Comparison of ENCODE assay signal across 31 cellular contexts in genomic region chr7:118330373-118330772, GRCh38.
DNase-seq lines count a peak whose midpoint lies in the region; ATAC-seq, FAIRE-seq and TF ChIP-seq lines count a peak whose summit lies in the region.
"Had no signal": no experiment of that assay in that cellular context is flagged by ENCODE, and none has a peak within 500 bp of the region (broad histone marks: within the 10 kb centered on the region; RNA-seq: fewer than 3 reads in every experiment).

No MANE protein-coding gene starts in this region.

- TF ChIP-seq RAD21 in GM12878 (IDR thresholded peaks at IDR 0.05; ENCODE audit: insufficient read depth, low read depth, low read length), result no peak

- H3K9ac ChIP-seq in GM12878 (ENCODE audit: control insufficient read depth, insufficient read depth, low read length), result no peak overlapping the region

- CTCF ChIA-PET in GM12878 (lab: Yijun Ruan, JAX), result no interaction called here
- CTCF ChIA-PET in CD8-positive, alpha-beta T cell (lab: Charles Lee), result no interaction called here

- ATAC-seq in GM18520 (IDR thresholded peaks at IDR 0.05; ENCODE audit: unreplicated experiment), result peak; percentile 53
- peak; percentile 52; the same call in 2 of the 3 replicates for ATAC-seq in GM12878
- no peak for ATAC-seq in CD8-positive, alpha-beta T cell
- ATAC-seq: heart right ventricle; lower lobe of right lung; naive thymus-derived CD8-positive, alpha-beta T cell; right lobe of liver had no signal

- TF ChIP-seq EP300 in GM12878 (IDR thresholded peaks at IDR 0.05; ENCODE audit: borderline replicate concordance in 1 of 2, control insufficient read depth in 1 of 2, low read depth in 2 of 2, low read length in 2 of 2), result no peak

- intact Hi-C loops in GM12878 (cut with micrococcal nuclease; ENCODE audit: unreplicated experiment), result no loop called here
- intact Hi-C loops in CD8-positive, alpha-beta T cell (cut with DNase I, micrococcal nuclease), result no loop called here

- no peaks in the 10 kb centered on the region for H3K9me3 ChIP-seq in GM12878 (replicated peaks; ENCODE audit: control insufficient read depth, insufficient read depth, low read length)
- no peaks in the 10 kb centered on the region for H3K9me3 ChIP-seq in CD8-positive, alpha-beta T cell (ENCODE audit: low read length)
- H3K9me3 ChIP-seq: ascending aorta, BE2C, heart right ventricle, lower lobe of right lung, right lobe of liver, stomach had no signal

- H3K36me3 ChIP-seq in GM12878 (ENCODE audit: control insufficient read depth in 2 of 2, insufficient read depth in 2 of 2, low read length in 1 of 2), result no peaks in the 10 kb centered on the region
- H3K36me3 ChIP-seq in CD8-positive, alpha-beta T cell (ENCODE audit: insufficient read depth, low read length), result no peaks in the 10 kb centered on the region
- H3K36me3 ChIP-seq: ascending aorta, BE2C, heart right ventricle, lower lobe of right lung, right lobe of liver, stomach had no signal

- 9% methylated on average over 2 of the region's 2 CpGs for WGBS in GM12878 (ENCODE audit: insufficient coverage, insufficient replicate concordance, low lambda C conversion rate, missing lambda C conversion rate)

- H3K4me2 ChIP-seq in GM12878 (ENCODE audit: control insufficient read depth, insufficient read depth), result no peak overlapping the region

- H3K27me3 ChIP-seq in GM12878 (replicated peaks in 1 of 2; ENCODE audit: control insufficient read depth in 2 of 2, insufficient read depth in 2 of 2, low read length in 1 of 2), result no peaks in the 10 kb centered on the region
- no peaks in the 10 kb centered on the region for H3K27me3 ChIP-seq in CD8-positive, alpha-beta T cell (ENCODE audit: insufficient read depth, low read length)
- H3K27me3 ChIP-seq: ascending aorta, BE2C, right lobe of liver, stomach had no signal

- peak overlapping the region; percentile 0 for H3K27ac Mint-ChIP-seq in mesothelial cell of epicardium
- no peak overlapping the region for H3K27ac Mint-ChIP-seq in CD8-positive, alpha-beta T cell
- H3K27ac Mint-ChIP-seq: activated T-cell treated with anti-CD3 and anti-CD28 coated beads, Interleukin-2, amount 50 U/mL, for 24 hours; CD8-positive, alpha-beta memory T cell; naive thymus-derived CD8-positive, alpha-beta T cell had no signal

- DNase-seq in HPDE6-E6E7 (ENCODE audit: extremely low spot score) (peak; percentile 36), GM12878 (ENCODE audit: low read depth, low spot score) (no peak), mesothelial cell of epicardium (ENCODE audit: low spot score in 2 of 2, unreplicated experiment in 2 of 2) (no peak), NCI-H524 treated with DMSO at 0.1 percent for 48 hours (lab: John Stamatoyannopoulos, UW) (no peak), NCI-H1092 (lab: John Stamatoyannopoulos, UW) (no peak)
- no peak for DNase-seq in CD8-positive, alpha-beta T cell
- DNase-seq: activated CD4-positive, alpha-beta T cell treated with anti-CD3 and anti-CD28 coated beads, Interleukin-2, amount 50 U/mL, for 1 hour; activated CD4-positive, CD25-positive, alpha-beta regulatory T cell; activated gamma-delta T cell treated with Interleukin-2 at 50 U/mL for 16 hours; activated T-cell treated with anti-CD3 and anti-CD28 coated beads, Interleukin-2, amount 50 U/mL, for 24 hours; BE2C; caudate nucleus; CD8-positive, alpha-beta memory T cell; DMS 273 treated with DMSO at 0.1 percent for 48 hours; HCEC 1CT; heart right ventricle; IMR-90; kidney; lower lobe of right lung; naive thymus-derived CD8-positive, alpha-beta T cell; NCI-H1105 treated with DMSO at 0.1 percent for 48 hours; NCI-H2029; NCI-H345; right lobe of liver; RPMI8226; stimulated activated CD4-positive, alpha-beta T cell treated with anti-CD3 and anti-CD28 coated beads, Interleukin-12 subunit alpha, Interleukin-12 subunit beta, amount 100 ng/mL, for 4 hours; stimulated activated CD4-positive, alpha-beta T cell treated with anti-CD3 and anti-CD28 coated beads, Interleukin-2, amount 100 ng/mL, for 48 hours; stomach; T-helper 1 cell had no signal

- in situ Hi-C loops in GM12878 (cut with MboI), result no loop called here

- RAD21 ChIA-PET in GM12878 (lab: Charles Lee; ENCODE audit: unreplicated experiment), result no interaction called here

- no peak for TF ChIP-seq POLR2A in GM12878 (IDR thresholded peaks at IDR 0.05; ENCODE audit: low read depth, low read length)

- POLR2A ChIA-PET in GM12878 (lab: Charles Lee), result no interaction called here
- POLR2A ChIA-PET in CD8-positive, alpha-beta T cell (lab: Charles Lee), result no interaction called here

- no peak overlapping the region for H2AFZ ChIP-seq in GM12878 (ENCODE audit: control insufficient read depth, low read depth, low read length)

- H3K36me3 Mint-ChIP-seq in mesothelial cell of epicardium, result no peaks in the 10 kb centered on the region
- H3K36me3 Mint-ChIP-seq in CD8-positive, alpha-beta T cell, result no peaks in the 10 kb centered on the region
- H3K36me3 Mint-ChIP-seq: CD8-positive, alpha-beta memory T cell; naive thymus-derived CD8-positive, alpha-beta T cell had no signal

- no peaks in the 10 kb centered on the region for H3K27me3 Mint-ChIP-seq in mesothelial cell of epicardium (ENCODE audit: low read depth)
- H3K27me3 Mint-ChIP-seq in CD8-positive, alpha-beta T cell (ENCODE audit: low read depth), result peaks cover 2% of the 10 kb centered on the region

- no peak overlapping the region for H3K4me3 Mint-ChIP-seq in mesothelial cell of epicardium
- H3K4me3 Mint-ChIP-seq in CD8-positive, alpha-beta T cell, result no peak overlapping the region
- H3K4me3 Mint-ChIP-seq: activated T-cell treated with anti-CD3 and anti-CD28 coated beads, Interleukin-2, amount 50 U/mL, for 24 hours; CD8-positive, alpha-beta memory T cell; naive thymus-derived CD8-positive, alpha-beta T cell had no signal

- H3K4me3 ChIP-seq in GM12878, result no peak overlapping the region
- no peak overlapping the region for H3K4me3 ChIP-seq in CD8-positive, alpha-beta T cell (ENCODE audit: low read depth, low read length)
- H3K4me3 ChIP-seq: ascending aorta, heart right ventricle, lower lobe of right lung, right lobe of liver, stomach had no signal

- no peak overlapping the region for H3K27ac ChIP-seq in GM12878 (ENCODE audit: control insufficient read depth, insufficient read depth)
- H3K27ac ChIP-seq in CD8-positive, alpha-beta T cell (ENCODE audit: low read depth, low read length), result no peak overlapping the region
- H3K27ac ChIP-seq: ascending aorta, heart right ventricle, lower lobe of right lung, right lobe of liver, stomach had no signal

- no peak for TF ChIP-seq CTCF in GM12878 (IDR thresholded peaks at IDR 0.05 in 2 of 3, conservative IDR thresholded peaks at IDR 0.05 in 1 of 3; ENCODE audit: control insufficient read depth in 2 of 3, extremely low read depth in 1 of 3, insufficient read depth in 1 of 3, low read depth in 3 of 3, low read length in 3 of 3)
- TF ChIP-seq CTCF in mesothelial cell of epicardium (IDR thresholded peaks at IDR 0.05; ENCODE audit: unreplicated experiment), result no peak
- TF ChIP-seq CTCF in CD8-positive, alpha-beta T cell (IDR thresholded peaks at IDR 0.05), result no peak

- H3K4me1 Mint-ChIP-seq in mesothelial cell of epicardium, result peaks cover 23% of the 10 kb centered on the region
- H3K4me1 Mint-ChIP-seq in CD8-positive, alpha-beta T cell (ENCODE audit: low read depth), result no peaks in the 10 kb centered on the region
- H3K4me1 Mint-ChIP-seq: CD8-positive, alpha-beta memory T cell; naive thymus-derived CD8-positive, alpha-beta T cell had no signal

- no peaks in the 10 kb centered on the region for H3K9me3 Mint-ChIP-seq in mesothelial cell of epicardium
- no peaks in the 10 kb centered on the region for H3K9me3 Mint-ChIP-seq in CD8-positive, alpha-beta T cell
- H3K9me3 Mint-ChIP-seq: activated T-cell treated with anti-CD3 and anti-CD28 coated beads, Interleukin-2, amount 50 U/mL, for 24 hours; naive thymus-derived CD8-positive, alpha-beta T cell had no signal

- no peak for FAIRE-seq in GM12878 (lab: Jason Lieb, UNC)
- FAIRE-seq: kidney had no signal

- no peaks in the 10 kb centered on the region for H4K20me1 ChIP-seq in GM12878 (ENCODE audit: control insufficient read depth, insufficient read depth)

- no TSS peak for BruUV-seq in GM12878 (replicated peaks; lab: Mats Ljungman, UMichigan)

- no peaks in the 10 kb centered on the region for H3K4me1 ChIP-seq in GM12878 (ENCODE audit: control insufficient read depth, insufficient read depth, low read length)
- H3K4me1 ChIP-seq in CD8-positive, alpha-beta T cell (ENCODE audit: insufficient read depth, low read length), result no peaks in the 10 kb centered on the region
- H3K4me1 ChIP-seq: ascending aorta, BE2C, heart right ventricle, lower lobe of right lung, right lobe of liver, stomach had no signal

- SMC1A ChIA-PET in GM12878 (lab: Charles Lee; ENCODE audit: uncharacterized antibody, unreplicated experiment), result no interaction called here

- H3K79me2 ChIP-seq in GM12878 (ENCODE audit: control insufficient read depth, insufficient read depth, low read length), result no peaks in the 10 kb centered on the region

TF ChIP-seq in GM12878, 131 proteins besides CTCF, POLR2A, EP300 and RAD21 (continues in another document):
- TF ChIP-seq PRDM15 (CRISPR knock-in tag; IDR thresholded peaks at IDR 0.05), result no peak
- no peak for TF ChIP-seq MTA2 (IDR thresholded peaks at IDR 0.05; ENCODE audit: low read depth)
